ENCODE assay signal across 22 cellular contexts in the genomic region with DNA sequence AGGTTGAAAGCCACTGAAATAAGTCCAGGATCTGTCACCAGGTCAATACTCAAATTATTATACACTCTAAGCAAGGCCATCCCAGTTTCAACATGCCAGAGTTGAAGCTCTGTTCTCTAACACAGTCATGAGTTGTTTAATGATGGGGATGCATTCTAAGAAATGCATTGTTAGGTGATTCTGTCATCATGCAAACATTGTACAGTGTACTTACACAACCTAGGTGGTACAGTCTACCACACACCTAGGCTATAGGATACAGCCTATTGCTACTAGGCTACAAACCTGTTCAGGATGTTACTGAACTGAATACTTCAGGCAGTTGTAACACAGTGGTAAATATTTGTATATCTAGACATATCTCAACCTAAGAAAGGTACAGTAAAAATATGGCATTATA.
A peak's percentile ranks its signal among the peaks of the same experiment; 100 is the strongest.
DNase-seq lines count a peak whose midpoint lies in the region; ATAC-seq and TF ChIP-seq lines count a peak whose summit lies in the region.
"Had no signal": no experiment of that assay in that cellular context is flagged by ENCODE, and none has a peak within 500 bp of the region (broad histone marks: within the 10 kb centered on the region; RNA-seq: fewer than 3 reads in every experiment).

No MANE protein-coding gene starts in this region.

- no peaks in the 10 kb centered on the region for H3K9me3 Mint-ChIP-seq in activated CD8-positive, alpha-beta T cell treated with anti-CD3 and anti-CD28 coated beads for 36 hours
- no peaks in the 10 kb centered on the region for H3K9me3 Mint-ChIP-seq in activated CD8-positive, alpha-beta T cell treated with anti-CD3 and anti-CD28 coated beads, Interleukin-2, amount 10 ng/mL, durations not matched to agents 7 days and 5 days (ENCODE audit: insufficient read depth)
- H3K9me3 Mint-ChIP-seq in naive thymus-derived CD4-positive, alpha-beta T cell = peaks cover 0 to 2% (median 0%) of the 10 kb centered on the region in 11 donors
- H3K9me3 Mint-ChIP-seq: activated T-helper 2 cell treated with anti-CD3 and anti-CD28 coated beads, Interferon-gamma antibody, Interleukin-2, Interleukin-4, amounts not matched to agents 10 μg/mL and 5 μg/mL and 100 μg/mL, durations not matched to agents 14 hours and 24 hours and 36 hours; memory B cell had no signal

- no peaks in the 10 kb centered on the region for H3K27me3 Mint-ChIP-seq in activated CD8-positive, alpha-beta T cell treated with anti-CD3 and anti-CD28 coated beads for 36 hours
- no peaks in the 10 kb centered on the region for H3K27me3 Mint-ChIP-seq in activated CD8-positive, alpha-beta T cell treated with anti-CD3 and anti-CD28 coated beads, Interleukin-2, amount 10 ng/mL, durations not matched to agents 7 days and 5 days (ENCODE audit: low read depth)
- no peaks in the 10 kb centered on the region for H3K27me3 Mint-ChIP-seq in naive thymus-derived CD4-positive, alpha-beta T cell
- H3K27me3 Mint-ChIP-seq: memory B cell, naive B cell had no signal

- H3K27ac Mint-ChIP-seq in activated CD8-positive, alpha-beta T cell treated with anti-CD3 and anti-CD28 coated beads for 36 hours = no peak overlapping the region
- H3K27ac Mint-ChIP-seq in activated CD8-positive, alpha-beta T cell treated with anti-CD3 and anti-CD28 coated beads, Interleukin-2, amount 10 ng/mL, durations not matched to agents 7 days and 5 days = no peak overlapping the region
- H3K27ac Mint-ChIP-seq in naive thymus-derived CD4-positive, alpha-beta T cell = no peak overlapping the region
- H3K27ac Mint-ChIP-seq: activated T-helper 2 cell treated with anti-CD3 and anti-CD28 coated beads, Interferon-gamma antibody, Interleukin-2, Interleukin-4, amounts not matched to agents 10 μg/mL and 5 μg/mL and 100 μg/mL, durations not matched to agents 14 hours and 24 hours and 36 hours; memory B cell; naive B cell had no signal

- DNase-seq in activated CD8-positive, alpha-beta T cell treated with anti-CD3 and anti-CD28 coated beads for 36 hours = no peak
- no peak for DNase-seq in activated CD8-positive, alpha-beta T cell treated with anti-CD3 and anti-CD28 coated beads, Interleukin-2, amount 10 ng/mL, durations not matched to agents 7 days and 5 days
- DNase-seq in M059J (ENCODE audit: low read depth) = peak; percentile 2
- DNase-seq in mammary epithelial cell = peak; percentile 84
- DNase-seq in mesenchymal stem cell = peak; percentile 15
- DNase-seq in lower leg skin (ENCODE audit: low spot score in 2 of 2) = no peak
- no peak for DNase-seq in naive thymus-derived CD4-positive, alpha-beta T cell
- no peak for DNase-seq in NCI-H82 treated with DMSO at 0.1 percent for 48 hours (lab: John Stamatoyannopoulos, UW; ENCODE audit: unreplicated experiment)
- DNase-seq: activated CD4-positive, alpha-beta T cell treated with anti-CD3 and anti-CD28 coated beads for 48 hours; C1 segment of cervical spinal cord; GDM1; kidney; MV-4-11; naive B cell; NCI-H2029; NCI-H446 treated with DMSO at 0.1 percent for 48 hours; Right ventricle myocardium superior; T-helper 1 cell had no signal

- no peak overlapping the region for H4K8ac ChIP-seq in mesenchymal stem cell (ENCODE audit: low read length)

- H3K4me1 Mint-ChIP-seq in activated CD8-positive, alpha-beta T cell treated with anti-CD3 and anti-CD28 coated beads for 36 hours (ENCODE audit: low read depth) = peaks cover 20% of the 10 kb centered on the region
- peaks cover 26% of the 10 kb centered on the region for H3K4me1 Mint-ChIP-seq in activated CD8-positive, alpha-beta T cell treated with anti-CD3 and anti-CD28 coated beads, Interleukin-2, amount 10 ng/mL, durations not matched to agents 7 days and 5 days (ENCODE audit: low read depth)
- peaks cover 8 to 32% (median 26%) of the 10 kb centered on the region in 7 donors for H3K4me1 Mint-ChIP-seq in naive thymus-derived CD4-positive, alpha-beta T cell

- no peaks in the 10 kb centered on the region for H3K27me3 ChIP-seq in mammary epithelial cell (ENCODE audit: insufficient read depth, low read length)
- no peaks in the 10 kb centered on the region for H3K27me3 ChIP-seq in mesenchymal stem cell (ENCODE audit: control insufficient read depth in 1 of 2, insufficient read depth in 1 of 2, low read length in 2 of 2)
- H3K27me3 ChIP-seq in naive thymus-derived CD4-positive, alpha-beta T cell (ENCODE audit: control insufficient read depth in 2 of 2, insufficient read depth in 2 of 2, low read length in 2 of 2) = no peaks in the 10 kb centered on the region

- in situ Hi-C loops in mammary epithelial cell (cut with MboI; ENCODE audit: low sequenced_read_pairs in 2 of 2) = no loop called here

- H3K4me3 ChIP-seq in mammary epithelial cell (replicated peaks in 1 of 3; ENCODE audit: insufficient read depth in 1 of 3, low read depth in 2 of 3, low read length in 3 of 3) (no peak overlapping the region), mesenchymal stem cell (ENCODE audit: insufficient read depth in 1 of 2, low read depth in 1 of 2, low read length in 2 of 2) (no peak overlapping the region), lower leg skin (ENCODE audit: low read depth, poor library complexity, severe bottlenecking) (no peak overlapping the region)
- H3K4me3 ChIP-seq in naive thymus-derived CD4-positive, alpha-beta T cell (ENCODE audit: low read length) = no peak overlapping the region
- H3K4me3 ChIP-seq: thoracic aorta had no signal

- H3K9ac ChIP-seq in mammary epithelial cell (ENCODE audit: insufficient read depth, low read length) (no peak overlapping the region), mesenchymal stem cell (ENCODE audit: low read length) (no peak overlapping the region)

- H2BK15ac ChIP-seq in mesenchymal stem cell (ENCODE audit: low read depth, poor library complexity, severe bottlenecking) = no peak overlapping the region

- no peak overlapping the region for H4K91ac ChIP-seq in mesenchymal stem cell (ENCODE audit: low read length)

- H3K79me1 ChIP-seq in mesenchymal stem cell (replicated peaks; ENCODE audit: low read length, poor library complexity, severe bottlenecking) = peaks cover 8% of the 10 kb centered on the region

- H3K36me3 ChIP-seq in mammary epithelial cell (ENCODE audit: insufficient read depth, low read length) (no peaks in the 10 kb centered on the region), mesenchymal stem cell (ENCODE audit: control insufficient read depth in 1 of 2, insufficient read depth in 2 of 2, low read depth in 1 of 2, low read length in 2 of 2) (peaks cover 0 to 6% of the 10 kb centered on the region in 2 experiments)
- no peaks in the 10 kb centered on the region for H3K36me3 ChIP-seq in naive thymus-derived CD4-positive, alpha-beta T cell (ENCODE audit: control insufficient read depth in 2 of 3, insufficient read depth in 3 of 3, low read length in 3 of 3)
- H3K36me3 ChIP-seq: thoracic aorta had no signal

- H3K4me1 ChIP-seq in mammary epithelial cell (ENCODE audit: insufficient read depth, low read length) = no peaks in the 10 kb centered on the region
- no peaks in the 10 kb centered on the region for H3K4me1 ChIP-seq in mesenchymal stem cell (ENCODE audit: control insufficient read depth, insufficient read depth, low read depth, low read length)
- H3K4me1 ChIP-seq in naive thymus-derived CD4-positive, alpha-beta T cell (ENCODE audit: control insufficient read depth in 2 of 2, insufficient read depth in 2 of 2, low read length in 2 of 2) = peaks cover 0 to 7% of the 10 kb centered on the region in 2 donors

- CTCF ChIA-PET in activated CD8-positive, alpha-beta T cell treated with anti-CD3 and anti-CD28 coated beads for 36 hours (lab: Charles Lee) = no interaction called here
- CTCF ChIA-PET in activated CD8-positive, alpha-beta T cell treated with anti-CD3 and anti-CD28 coated beads, Interleukin-2, amount 10 ng/mL, durations not matched to agents 7 days and 5 days (lab: Charles Lee) = no interaction called here
- CTCF ChIA-PET in mammary epithelial cell (lab: Charles Lee; ENCODE audit: low non-redundant PET) = no interaction called here
- CTCF ChIA-PET in naive thymus-derived CD4-positive, alpha-beta T cell (lab: Charles Lee) = no interaction called here

- POLR2A ChIA-PET in activated CD8-positive, alpha-beta T cell treated with anti-CD3 and anti-CD28 coated beads for 36 hours (lab: Charles Lee) = no interaction called here
- POLR2A ChIA-PET in activated CD8-positive, alpha-beta T cell treated with anti-CD3 and anti-CD28 coated beads, Interleukin-2, amount 10 ng/mL, durations not matched to agents 7 days and 5 days (lab: Charles Lee) = no interaction called here
- POLR2A ChIA-PET in naive thymus-derived CD4-positive, alpha-beta T cell (lab: Charles Lee) = no interaction called here

- H3K36me3 Mint-ChIP-seq in activated CD8-positive, alpha-beta T cell treated with anti-CD3 and anti-CD28 coated beads for 36 hours (ENCODE audit: low read depth) = no peaks in the 10 kb centered on the region
- H3K36me3 Mint-ChIP-seq in activated CD8-positive, alpha-beta T cell treated with anti-CD3 and anti-CD28 coated beads, Interleukin-2, amount 10 ng/mL, durations not matched to agents 7 days and 5 days (ENCODE audit: low read depth) = peaks cover 4% of the 10 kb centered on the region
- H3K36me3 Mint-ChIP-seq in naive thymus-derived CD4-positive, alpha-beta T cell = peaks cover 0 to 8% (median 4%) of the 10 kb centered on the region in 5 donors

- H3K4me3 Mint-ChIP-seq in activated CD8-positive, alpha-beta T cell treated with anti-CD3 and anti-CD28 coated beads for 36 hours = no peak overlapping the region
- no peak overlapping the region for H3K4me3 Mint-ChIP-seq in activated CD8-positive, alpha-beta T cell treated with anti-CD3 and anti-CD28 coated beads, Interleukin-2, amount 10 ng/mL, durations not matched to agents 7 days and 5 days
- no peak overlapping the region for H3K4me3 Mint-ChIP-seq in naive thymus-derived CD4-positive, alpha-beta T cell
- H3K4me3 Mint-ChIP-seq: memory B cell, naive B cell had no signal

- ATAC-seq in activated CD8-positive, alpha-beta T cell treated with anti-CD3 and anti-CD28 coated beads for 36 hours = peak; percentile 24
- ATAC-seq in activated CD8-positive, alpha-beta T cell treated with anti-CD3 and anti-CD28 coated beads, Interleukin-2, amount 10 ng/mL, durations not matched to agents 7 days and 5 days = no peak
- ATAC-seq in naive thymus-derived CD4-positive, alpha-beta T cell = no peak
- ATAC-seq: sciatic nerve had no signal

- H3K18ac ChIP-seq in mesenchymal stem cell (ENCODE audit: low read depth in 1 of 2, low read length in 2 of 2) = no peak overlapping the region

- intact Hi-C loops in activated CD8-positive, alpha-beta T cell treated with anti-CD3 and anti-CD28 coated beads for 36 hours (cut with micrococcal nuclease) = no loop called here
- intact Hi-C loops in mammary epithelial cell (cut with micrococcal nuclease) (loop anchor here (5.0 kb wide), 1 partner anchor 258 kb away; a partner anchor contains a TSS), lower leg skin (cut with DNase I; ENCODE audit: low total_unique reads) (no loop called here)
- intact Hi-C loops in naive thymus-derived CD4-positive, alpha-beta T cell (cut with micrococcal nuclease) = no loop called here

- H2BK120ac ChIP-seq in mesenchymal stem cell (ENCODE audit: low read depth, low read length) = no peak overlapping the region

- TF ChIP-seq CTCF in activated CD8-positive, alpha-beta T cell treated with anti-CD3 and anti-CD28 coated beads for 36 hours (IDR thresholded peaks at IDR 0.05) = no peak
- no peak for TF ChIP-seq CTCF in mammary epithelial cell (conservative IDR thresholded peaks at IDR 0.05 in 1 of 2, IDR thresholded peaks at IDR 0.05 in 1 of 2; ENCODE audit: extremely low read depth in 1 of 2, insufficient read depth in 1 of 2, low read depth in 1 of 2, low read length in 2 of 2)
- TF ChIP-seq CTCF in lower leg skin (IDR thresholded peaks at IDR 0.05) = no peak

- H2AFZ ChIP-seq in mammary epithelial cell (ENCODE audit: low read depth, low read length) = no peak overlapping the region
- no peak overlapping the region for H2AFZ ChIP-seq in mesenchymal stem cell (ENCODE audit: low read depth, low read length)

- dilution Hi-C loops in mammary epithelial cell (cut with HindIII; ENCODE audit: low sequenced_read_pairs) = no loop called here

- H3K9me3 ChIP-seq in mammary epithelial cell (replicated peaks; ENCODE audit: insufficient read depth, low read length) (no peaks in the 10 kb centered on the region), mesenchymal stem cell (ENCODE audit: control insufficient read depth, low read length) (no peaks in the 10 kb centered on the region)
- H3K9me3 ChIP-seq in naive thymus-derived CD4-positive, alpha-beta T cell (ENCODE audit: control insufficient read depth in 2 of 3, low read length in 3 of 3) = no peaks in the 10 kb centered on the region
- H3K9me3 ChIP-seq: thoracic aorta had no signal

- TF ChIP-seq POLR2A in lower leg skin (IDR thresholded peaks at IDR 0.05) = no peak

- no peak overlapping the region for H2BK5ac ChIP-seq in mesenchymal stem cell (ENCODE audit: low read depth, low read length, poor library complexity, severe bottlenecking)

- no peak overlapping the region for H3K23ac ChIP-seq in mesenchymal stem cell (ENCODE audit: low read length in 2 of 2)

- no peaks in the 10 kb centered on the region for H4K20me1 ChIP-seq in mammary epithelial cell (ENCODE audit: insufficient read depth, low read length)

- BruUV-seq in mammary epithelial cell (replicated peaks; lab: Mats Ljungman, UMichigan) = no TSS peak

- peak overlapping the region; percentile 31 for H3K4me2 ChIP-seq in mammary epithelial cell (ENCODE audit: insufficient read depth, low read depth, low read length)
- H3K4me2 ChIP-seq in mesenchymal stem cell (ENCODE audit: low read length, poor library complexity, severe bottlenecking) = no peak overlapping the region

- no peak overlapping the region for H2AK5ac ChIP-seq in mesenchymal stem cell (ENCODE audit: low read length, severe bottlenecking)

- no peak overlapping the region for H3K14ac ChIP-seq in mesenchymal stem cell (ENCODE audit: low read length in 2 of 2)

- no peak overlapping the region for H3K4ac ChIP-seq in mesenchymal stem cell (ENCODE audit: low read depth in 1 of 2, low read length in 2 of 2)

- H2BK12ac ChIP-seq in mesenchymal stem cell (ENCODE audit: low read length in 2 of 2) = no peak overlapping the region

- H3K27ac ChIP-seq in mammary epithelial cell (ENCODE audit: insufficient read depth, low read depth, low read length) = no peak overlapping the region
- H3K27ac ChIP-seq in mesenchymal stem cell (ENCODE audit: low read length, poor library complexity, severe bottlenecking) = no peak overlapping the region
- no peak overlapping the region for H3K27ac ChIP-seq in naive thymus-derived CD4-positive, alpha-beta T cell (ENCODE audit: low read depth, low read length)
- H3K27ac ChIP-seq: thoracic aorta had no signal

- no peaks in the 10 kb centered on the region for H3K79me2 ChIP-seq in mammary epithelial cell (ENCODE audit: insufficient read depth, low read length)

Comparison
In these comparisons a context has a peak if more than half of its experiments do, and no peak if none do; other contexts are left out.
1. DNase-seq: peak in M059J (single experiment), mammary epithelial cell (single experiment) and mesenchymal stem cell (single experiment); none in activated CD8-positive, alpha-beta T cell treated with anti-CD3 and anti-CD28 coated beads for 36 hours (single experiment), activated CD8-positive, alpha-beta T cell treated with anti-CD3 and anti-CD28 coated beads, Interleukin-2, amount 10 ng/mL, durations not matched to agents 7 days and 5 days (single experiment), lower leg skin (0 of 2), naive thymus-derived CD4-positive, alpha-beta T cell (0 of 9) and NCI-H82 treated with DMSO at 0.1 percent for 48 hours (single experiment).